ENCODE assay signal across 10 cellular contexts in the genomic region with DNA sequence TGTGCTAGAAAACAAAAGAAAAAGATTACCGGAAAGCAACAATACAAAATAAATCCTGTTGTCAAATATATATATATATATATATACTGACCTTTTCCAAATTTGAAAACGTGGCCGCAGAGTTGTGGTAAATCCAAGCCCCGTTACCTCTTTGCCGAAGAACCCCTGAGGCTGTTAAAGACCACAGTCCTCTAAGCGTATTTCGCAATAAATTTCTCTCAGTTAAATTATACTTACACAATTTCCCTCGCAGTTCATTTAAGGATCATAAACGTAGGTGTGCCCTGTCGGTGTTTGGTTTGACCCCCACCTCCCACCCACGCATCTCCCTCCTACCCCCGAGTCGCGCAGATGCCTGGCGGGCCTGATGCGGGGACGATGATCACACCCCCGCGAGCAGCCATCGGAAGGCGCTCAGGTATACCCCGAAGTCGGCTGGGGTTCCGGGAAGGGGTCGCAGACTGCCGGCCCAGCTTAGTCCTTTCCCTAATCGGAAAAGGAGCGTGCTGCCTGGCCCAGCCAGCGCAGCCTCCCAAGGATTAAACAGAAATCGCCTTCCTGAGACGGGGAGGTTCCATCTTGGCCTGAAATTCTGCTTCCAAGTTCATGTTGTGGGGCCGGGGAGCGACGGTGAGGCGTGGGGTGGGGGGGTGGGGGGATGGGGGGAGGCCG. TPM values are rescaled to one million over a fixed set of nuclear protein-coding genes. Genes with fewer than 3 reads are reported as not detected.
A peak's percentile ranks its signal among the peaks of the same experiment; 100 is the strongest.
DNase-seq lines count a peak whose midpoint lies in the region; ATAC-seq and TF ChIP-seq lines count a peak whose summit lies in the region.
"Had no signal": no experiment of that assay in that cellular context is flagged by ENCODE, and none has a peak within 500 bp of the region (broad histone marks: within the 10 kb centered on the region; RNA-seq: fewer than 3 reads in every experiment).

No MANE protein-coding gene starts in this region.

- no peak for DNase-seq in activated naive CD8-positive, alpha-beta T cell treated with anti-CD3 and anti-CD28 coated beads for 36 hours
- no peak for DNase-seq in esophagus squamous epithelium (lab: John Stamatoyannopoulos, UW)
- no peak for DNase-seq in natural killer cell treated with Interleukin-12 subunit alpha and Interleukin-12 subunit beta and Interleukin-15 and Interleukin-18, amount 100 ng/mL, for 72 hours (ENCODE audit: low spot score)
- DNase-seq in NCI-H1436 treated with DMSO at 0.1 percent for 48 hours (lab: John Stamatoyannopoulos, UW) = no peak
- DNase-seq in T-helper 2 cell = no peak
- DNase-seq: ACHN; activated CD4-positive, alpha-beta T cell treated with anti-CD3 and anti-CD28 coated beads for 36 hours had no signal

- peaks cover 35% of the 10 kb centered on the region for H3K4me1 Mint-ChIP-seq in activated naive CD8-positive, alpha-beta T cell (ENCODE audit: low read depth)
- H3K4me1 Mint-ChIP-seq in activated naive CD8-positive, alpha-beta T cell treated with anti-CD3 and anti-CD28 coated beads for 36 hours = peaks cover 25% of the 10 kb centered on the region
- H3K4me1 Mint-ChIP-seq in natural killer cell treated with Interleukin-12 subunit alpha and Interleukin-12 subunit beta and Interleukin-15 and Interleukin-18, amount 100 ng/mL, for 72 hours (ENCODE audit: low read depth in 2 of 2) = peaks cover 20 to 25% of the 10 kb centered on the region in 2 donors

- no peaks in the 10 kb centered on the region for H3K36me3 ChIP-seq in esophagus squamous epithelium
- no peaks in the 10 kb centered on the region for H3K36me3 ChIP-seq in urinary bladder (ENCODE audit: insufficient read depth)

- no peaks in the 10 kb centered on the region for H3K9me3 Mint-ChIP-seq in activated naive CD8-positive, alpha-beta T cell (ENCODE audit: low read depth)
- H3K9me3 Mint-ChIP-seq in activated naive CD8-positive, alpha-beta T cell treated with anti-CD3 and anti-CD28 coated beads for 36 hours = no peaks in the 10 kb centered on the region
- H3K9me3 Mint-ChIP-seq in natural killer cell treated with Interleukin-12 subunit alpha and Interleukin-12 subunit beta and Interleukin-15 and Interleukin-18, amount 100 ng/mL, for 72 hours = no peaks in the 10 kb centered on the region

- H3K4me1 ChIP-seq in esophagus squamous epithelium (peaks cover 0 to 46% (median 0%) of the 10 kb centered on the region in 3 donors), urinary bladder (ENCODE audit: insufficient read depth) (no peaks in the 10 kb centered on the region)

- WGBS in esophagus squamous epithelium, 2 donors = 50 to 63% methylated on average over 17 to 30 of the region's 36 CpGs
- WGBS in urinary bladder = 33% methylated on average over 36 of the region's 36 CpGs

- peaks cover 41% of the 10 kb centered on the region for H3K27me3 Mint-ChIP-seq in activated naive CD8-positive, alpha-beta T cell
- H3K27me3 Mint-ChIP-seq in activated naive CD8-positive, alpha-beta T cell treated with anti-CD3 and anti-CD28 coated beads for 36 hours = peaks cover 93% of the 10 kb centered on the region
- peaks cover 46 to 88% of the 10 kb centered on the region in 2 donors for H3K27me3 Mint-ChIP-seq in natural killer cell treated with Interleukin-12 subunit alpha and Interleukin-12 subunit beta and Interleukin-15 and Interleukin-18, amount 100 ng/mL, for 72 hours

- no peak for TF ChIP-seq CTCF in esophagus squamous epithelium (IDR thresholded peaks at IDR 0.05)

- no peaks in the 10 kb centered on the region for H3K9me3 ChIP-seq in esophagus squamous epithelium

- H3K4me3 Mint-ChIP-seq in activated naive CD8-positive, alpha-beta T cell = peak overlapping the region; percentile 5
- no peak overlapping the region for H3K4me3 Mint-ChIP-seq in activated naive CD8-positive, alpha-beta T cell treated with anti-CD3 and anti-CD28 coated beads for 36 hours
- peak overlapping the region; percentile 89 for H3K4me3 Mint-ChIP-seq in natural killer cell treated with Interleukin-12 subunit alpha and Interleukin-12 subunit beta and Interleukin-15 and Interleukin-18, amount 100 ng/mL, for 72 hours
- H3K4me3 Mint-ChIP-seq: activated CD4-positive, alpha-beta T cell treated with anti-CD3 and anti-CD28 coated beads for 36 hours had no signal

- H3K36me3 Mint-ChIP-seq in activated naive CD8-positive, alpha-beta T cell = no peaks in the 10 kb centered on the region
- peaks cover 4% of the 10 kb centered on the region for H3K36me3 Mint-ChIP-seq in activated naive CD8-positive, alpha-beta T cell treated with anti-CD3 and anti-CD28 coated beads for 36 hours
- peaks cover 4% of the 10 kb centered on the region for H3K36me3 Mint-ChIP-seq in natural killer cell treated with Interleukin-12 subunit alpha and Interleukin-12 subunit beta and Interleukin-15 and Interleukin-18, amount 100 ng/mL, for 72 hours

- no peak for TF ChIP-seq POLR2A in esophagus squamous epithelium (IDR thresholded peaks at IDR 0.05)

- intact Hi-C loops in esophagus squamous epithelium (cut with DNase I) = no loop called here

- ATAC-seq in natural killer cell treated with Interleukin-12 subunit alpha and Interleukin-12 subunit beta and Interleukin-15 and Interleukin-18, amount 100 ng/mL, for 72 hours = no peak
- ATAC-seq in HG03342 (IDR thresholded peaks at IDR 0.05; ENCODE audit: unreplicated experiment) = no peak
- ATAC-seq: activated CD4-positive, alpha-beta T cell treated with anti-CD3 and anti-CD28 coated beads for 36 hours had no signal

- H3K27ac ChIP-seq in esophagus squamous epithelium = peak overlapping the region; percentile 92 to 98 (median 94)
- peak overlapping the region; percentile 15 for H3K27ac ChIP-seq in urinary bladder (ENCODE audit: low read depth)

- H3K4me3 ChIP-seq in esophagus squamous epithelium (peak overlapping the region in 3 of 4 donors; percentile 72 to 78 (median 76)), urinary bladder (ENCODE audit: low read depth, low read length) (peak overlapping the region; percentile 62)

- peaks cover 0 to 19% (median 0%) of the 10 kb centered on the region in 4 donors for H3K27me3 ChIP-seq in esophagus squamous epithelium

- H3K27ac Mint-ChIP-seq in activated naive CD8-positive, alpha-beta T cell = no peak overlapping the region
- no peak overlapping the region for H3K27ac Mint-ChIP-seq in activated naive CD8-positive, alpha-beta T cell treated with anti-CD3 and anti-CD28 coated beads for 36 hours
- H3K27ac Mint-ChIP-seq in natural killer cell treated with Interleukin-12 subunit alpha and Interleukin-12 subunit beta and Interleukin-15 and Interleukin-18, amount 100 ng/mL, for 72 hours = no peak overlapping the region
- H3K27ac Mint-ChIP-seq: activated CD4-positive, alpha-beta T cell treated with anti-CD3 and anti-CD28 coated beads for 36 hours had no signal

RNA-seq across cellular contexts. Expression of a gene that starts 2.9 kb away (rescaled TPM):
- total RNA-seq in activated naive CD8-positive, alpha-beta T cell treated with anti-CD3 and anti-CD28 coated beads for 36 hours = not detected
- total RNA-seq in esophagus squamous epithelium = 10 to 100 TPM; 17.8 to 56.1 (median 28.5) TPM
- total RNA-seq in natural killer cell treated with Interleukin-12 subunit alpha and Interleukin-12 subunit beta and Interleukin-15 and Interleukin-18, amount 100 ng/mL, for 72 hours = 1 to 10 TPM in 1 of 2 donors, under 1 TPM in 1; 0.53 to 3.6 TPM
- 213 TPM for total RNA-seq in urinary bladder
- 46.5 TPM for polyA plus RNA-seq in urinary bladder
- total RNA-seq: activated CD4-positive, alpha-beta T cell treated with anti-CD3 and anti-CD28 coated beads for 36 hours had no signal

Comparison
In these comparisons a context has a peak if more than half of its experiments do, and no peak if none do; other contexts are left out.
1. RNA of a gene that starts 2.9 kb away (total RNA-seq): 213 TPM in urinary bladder (single experiment) and 17.8 to 56.1 TPM in esophagus squamous epithelium; 0.53 to 3.6 TPM in natural killer cell treated with Interleukin-12 subunit alpha and Interleukin-12 subunit beta and Interleukin-15 and Interleukin-18, amount 100 ng/mL, for 72 hours and not detected in activated naive CD8-positive, alpha-beta T cell treated with anti-CD3 and anti-CD28 coated beads for 36 hours; every median in the first group is over 4 times any median in the second.